In genomic region chr2:207474871-207475485, GRCh38 we compare ENCODE assay signal across 8 cellular contexts. TPM values are rescaled to one million over a fixed set of nuclear protein-coding genes. Genes with fewer than 3 reads are reported as not detected.
DNase-seq lines count a peak whose midpoint lies in the region; ATAC-seq and TF ChIP-seq lines count a peak whose summit lies in the region.

No MANE protein-coding gene starts in this region.

- no peak overlapping the region for H3K4ac ChIP-seq in mesenchymal stem cell (ENCODE audit: low read depth in 1 of 2, low read length in 2 of 2)

- H2AFZ ChIP-seq in Loucy (ENCODE audit: low read length), result no peak overlapping the region; the same call in 1 of the 2 replicates
- no peak overlapping the region for H2AFZ ChIP-seq in mesenchymal stem cell (ENCODE audit: low read depth, low read length)

- no peak overlapping the region for H3K18ac ChIP-seq in mesenchymal stem cell (ENCODE audit: low read depth in 1 of 2, low read length in 2 of 2)

- peak; percentile 51 for ATAC-seq in effector memory CD8-positive, alpha-beta T cell (replicated peaks)
- ATAC-seq in GM18502 (IDR thresholded peaks at IDR 0.05; ENCODE audit: poor library complexity, unreplicated experiment), result no peak

- H3K4me3 Mint-ChIP-seq in effector memory CD8-positive, alpha-beta T cell, result peak overlapping the region in 1 of 2 donors; percentile 14

- no peak overlapping the region for H3K4me3 ChIP-seq in Loucy (ENCODE audit: low read length, poor library complexity, severe bottlenecking)
- H3K4me3 ChIP-seq in mesenchymal stem cell (ENCODE audit: insufficient read depth in 1 of 2, low read depth in 1 of 2, low read length in 2 of 2), result peak overlapping the region in 1 of 2 experiments; percentile 6

- H2BK120ac ChIP-seq in mesenchymal stem cell (ENCODE audit: low read depth, low read length), result no peak overlapping the region

- no peak overlapping the region for H2BK15ac ChIP-seq in mesenchymal stem cell (ENCODE audit: low read depth, poor library complexity, severe bottlenecking)

- H4K8ac ChIP-seq in mesenchymal stem cell (ENCODE audit: low read length), result no peak overlapping the region

- H2AK5ac ChIP-seq in mesenchymal stem cell (ENCODE audit: low read length, severe bottlenecking), result no peak overlapping the region

- H3K9me3 ChIP-seq in Loucy (ENCODE audit: insufficient read depth, low read depth, low read length) (no peaks in the 10 kb centered on the region), mesenchymal stem cell (ENCODE audit: control insufficient read depth, low read length) (no peaks in the 10 kb centered on the region)

- peak overlapping the region; percentile 3 for H3K4me2 ChIP-seq in Loucy (ENCODE audit: low read depth, low read length, poor library complexity, severe bottlenecking)
- no peak overlapping the region for H3K4me2 ChIP-seq in mesenchymal stem cell (ENCODE audit: low read length, poor library complexity, severe bottlenecking)

- no peak overlapping the region for H3K27ac ChIP-seq in mesenchymal stem cell (ENCODE audit: low read length, poor library complexity, severe bottlenecking)

- peak; percentile 81 for TF ChIP-seq CTCF in Loucy (conservative IDR thresholded peaks at IDR 0.05; ENCODE audit: low read length)

- no peaks in the 10 kb centered on the region for H3K79me2 ChIP-seq in Loucy (ENCODE audit: insufficient read depth, low read length)

- no peaks in the 10 kb centered on the region for H3K36me3 ChIP-seq in Loucy (ENCODE audit: insufficient read depth, low read length)
- H3K36me3 ChIP-seq in mesenchymal stem cell (ENCODE audit: control insufficient read depth in 1 of 2, insufficient read depth in 2 of 2, low read depth in 1 of 2, low read length in 2 of 2), result no peaks in the 10 kb centered on the region

- peaks cover 25% of the 10 kb centered on the region for H3K4me1 ChIP-seq in Loucy (ENCODE audit: insufficient read depth, low read length, poor library complexity, severe bottlenecking)
- peaks cover 7% of the 10 kb centered on the region for H3K4me1 ChIP-seq in mesenchymal stem cell (ENCODE audit: control insufficient read depth, insufficient read depth, low read depth, low read length)

- H3K9me2 ChIP-seq in Loucy (replicated peaks; ENCODE audit: low read depth, low read length), result no peaks in the 10 kb centered on the region

- no peak overlapping the region for H2BK5ac ChIP-seq in mesenchymal stem cell (ENCODE audit: low read depth, low read length, poor library complexity, severe bottlenecking)

- WGBS in mesenchymal stem cell, result 25% methylated on average over 7 of the region's 13 CpGs

- H4K20me1 ChIP-seq in Loucy (ENCODE audit: insufficient read depth, low read length, poor library complexity, severe bottlenecking), result no peaks in the 10 kb centered on the region

- DNase-seq in SIG-M5 treated with dmso at 0.1 percent for 504 hours (lab: John Stamatoyannopoulos, UW; ENCODE audit: unreplicated experiment) (peak; percentile 56), SIG-M5 (lab: John Stamatoyannopoulos, UW) (no peak), T-helper 9 cell (peak; percentile 37), mesenchymal stem cell (peak; percentile 64), superior temporal gyrus (ENCODE audit: extremely low spot score) (peak; percentile 94)
- peak; percentile 47 to 54 (median 50) for DNase-seq in effector memory CD8-positive, alpha-beta T cell

- H3K36me3 Mint-ChIP-seq in effector memory CD8-positive, alpha-beta T cell (ENCODE audit: insufficient read depth), result no peaks in the 10 kb centered on the region

- H3F3A ChIP-seq in Loucy (ENCODE audit: low read depth), result no peaks in the 10 kb centered on the region

- H3K79me1 ChIP-seq in mesenchymal stem cell (replicated peaks; ENCODE audit: low read length, poor library complexity, severe bottlenecking), result peaks cover 1% of the 10 kb centered on the region

- H3K9ac ChIP-seq in Loucy (ENCODE audit: low read depth, low read length, poor library complexity, severe bottlenecking) (no peak overlapping the region), mesenchymal stem cell (ENCODE audit: low read length) (peak overlapping the region; percentile 57)

- no peak overlapping the region for H3K14ac ChIP-seq in mesenchymal stem cell (ENCODE audit: low read length in 2 of 2)

- H2BK12ac ChIP-seq in mesenchymal stem cell (ENCODE audit: low read length in 2 of 2), result no peak overlapping the region

- no peaks in the 10 kb centered on the region for H3K27me3 Mint-ChIP-seq in effector memory CD8-positive, alpha-beta T cell

- H3K27ac Mint-ChIP-seq in effector memory CD8-positive, alpha-beta T cell, result no peak overlapping the region

- no peak overlapping the region for H4K91ac ChIP-seq in mesenchymal stem cell (ENCODE audit: low read length)

- H3K27me3 ChIP-seq in Loucy (ENCODE audit: insufficient read depth, low read length, poor library complexity, severe bottlenecking) (no peaks in the 10 kb centered on the region), mesenchymal stem cell (ENCODE audit: control insufficient read depth in 1 of 2, insufficient read depth in 1 of 2, low read length in 2 of 2) (no peaks in the 10 kb centered on the region)

- no peak overlapping the region for H3K23ac ChIP-seq in mesenchymal stem cell (ENCODE audit: low read length in 2 of 2)

- no peaks in the 10 kb centered on the region for H3K9me3 Mint-ChIP-seq in effector memory CD8-positive, alpha-beta T cell

- peaks cover 5% of the 10 kb centered on the region in 2 donors for H3K4me1 Mint-ChIP-seq in effector memory CD8-positive, alpha-beta T cell (ENCODE audit: low read depth in 2 of 2)

RNA-seq across cellular contexts. Expression of gene CREB1, which starts 54.8 kb away (rescaled TPM):
- 22.5 TPM for polyA plus RNA-seq in mesenchymal stem cell (2013, experiment 1 of 2)
- 24.2 TPM for polyA plus RNA-seq in mesenchymal stem cell (2013, experiment 2 of 2)
